In the genomic region with DNA sequence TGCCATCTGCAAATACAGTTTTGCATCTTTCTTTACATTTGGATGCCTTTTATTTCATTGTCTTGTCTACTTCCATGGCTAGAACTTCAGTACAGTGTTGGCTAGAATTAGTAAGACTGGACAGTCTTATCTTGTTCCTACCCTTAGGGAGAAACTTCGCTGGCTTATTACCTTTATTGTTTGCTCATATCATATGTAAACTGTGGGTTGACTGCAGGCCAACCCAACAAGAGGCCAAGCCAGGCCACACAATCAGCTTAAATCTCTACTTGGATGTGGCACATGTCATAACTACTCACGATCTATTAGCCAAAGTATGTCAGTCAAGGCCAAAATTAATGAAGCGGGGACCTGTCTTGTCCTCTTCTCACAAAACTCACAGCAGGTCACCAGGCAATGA, we compare ENCODE assay signal across 23 cellular contexts.
DNase-seq lines count a peak whose midpoint lies in the region; ATAC-seq, FAIRE-seq and TF ChIP-seq lines count a peak whose summit lies in the region.
"Had no signal": no experiment of that assay in that cellular context is flagged by ENCODE, and none has a peak within 500 bp of the region (broad histone marks: within the 10 kb centered on the region; RNA-seq: fewer than 3 reads in every experiment).

No MANE protein-coding gene starts in this region.

- 40 to 70% (median 58%) methylated on average over 3 of the region's 3 CpGs for WGBS in small intestine, 3 donors
- 65 to 67% methylated on average over 3 of the region's 3 CpGs for WGBS in esophagus squamous epithelium, 2 donors
- no CpG with 5 or more reads among the region's 3 CpGs for WGBS in neuronal stem cell (ENCODE audit: extremely low coverage in 2 of 2, insufficient read length in 2 of 2, insufficient replicate concordance in 1 of 2), 2 donors

- no peak for TF ChIP-seq POLR2A in esophagus squamous epithelium (IDR thresholded peaks at IDR 0.05)

- H3K9me3 ChIP-seq in Panc1 (ENCODE audit: control insufficient read depth, insufficient read depth, low read depth, low read length), result no peaks in the 10 kb centered on the region
- H3K9me3 ChIP-seq in small intestine (ENCODE audit: control insufficient read depth, low read depth), result no peaks in the 10 kb centered on the region
- H3K9me3 ChIP-seq in esophagus squamous epithelium, result no peaks in the 10 kb centered on the region
- H3K9me3 ChIP-seq in neuronal stem cell (replicated peaks in 1 of 2; ENCODE audit: control insufficient read depth in 2 of 2, insufficient read depth in 1 of 2, low read depth in 1 of 2, low read length in 2 of 2), result no peaks in the 10 kb centered on the region
- H3K9me3 ChIP-seq: BE2C, Caco-2 had no signal

- H2BK120ac ChIP-seq in neuronal stem cell (ENCODE audit: low read depth, low read length), result no peak overlapping the region

- H3K23ac ChIP-seq in neuronal stem cell (ENCODE audit: low read depth, low read length, poor library complexity), result no peak overlapping the region

- intact Hi-C loops in Panc1 (cut with micrococcal nuclease; ENCODE audit: unreplicated experiment) (no loop called here), left colon (cut with DNase I, micrococcal nuclease) (no loop called here), esophagus squamous epithelium (cut with DNase I) (no loop called here)

- H3K9ac ChIP-seq in neuronal stem cell (ENCODE audit: low read depth, low read length, poor library complexity), result no peak overlapping the region
- H3K9ac ChIP-seq: GM23248 had no signal

- no peak overlapping the region for H4K8ac ChIP-seq in neuronal stem cell (ENCODE audit: low read depth, low read length)

- no peak overlapping the region for H3K4ac ChIP-seq in neuronal stem cell (ENCODE audit: low read length)

- no peaks in the 10 kb centered on the region for H3K36me3 ChIP-seq in Panc1 (ENCODE audit: control insufficient read depth, insufficient read depth, low read length)
- H3K36me3 ChIP-seq in small intestine (ENCODE audit: control insufficient read depth in 2 of 2, insufficient read depth in 2 of 2, low read length in 2 of 2), result no peaks in the 10 kb centered on the region
- H3K36me3 ChIP-seq in esophagus squamous epithelium, result no peaks in the 10 kb centered on the region
- H3K36me3 ChIP-seq in neuronal stem cell (replicated peaks in 1 of 2; ENCODE audit: control insufficient read depth in 2 of 2, insufficient read depth in 2 of 2, low read length in 2 of 2), result no peaks in the 10 kb centered on the region
- H3K36me3 ChIP-seq: BE2C had no signal

- H3K4me1 ChIP-seq in Panc1 (ENCODE audit: control insufficient read depth, insufficient read depth, low read length) (0 out of 2 replicates have a peak, but pooled peaks cover 5% of the 10 kb centered on the region), small intestine (ENCODE audit: control insufficient read depth in 2 of 2, insufficient read depth in 1 of 2, low read depth in 1 of 2, low read length in 1 of 2) (no peaks in the 10 kb centered on the region), esophagus squamous epithelium (peaks cover 0 to 11% (median 0%) of the 10 kb centered on the region in 3 donors), neuronal stem cell (ENCODE audit: control insufficient read depth in 2 of 2, insufficient read depth in 1 of 2, low read depth in 1 of 2, low read length in 2 of 2) (no peaks in the 10 kb centered on the region)
- H3K4me1 ChIP-seq: BE2C, Caco-2 had no signal

- no peak overlapping the region for H3K18ac ChIP-seq in neuronal stem cell (ENCODE audit: low read length)

- POLR2A ChIA-PET in Panc1 (lab: Charles Lee), result no interaction called here

- no peaks in the 10 kb centered on the region for H3K27me3 ChIP-seq in Panc1 (ENCODE audit: control insufficient read depth, insufficient read depth, low read length)
- H3K27me3 ChIP-seq in small intestine (ENCODE audit: control insufficient read depth in 2 of 2, insufficient read depth in 2 of 2, low read length in 2 of 2), result no peaks in the 10 kb centered on the region
- H3K27me3 ChIP-seq in esophagus squamous epithelium, result no peaks in the 10 kb centered on the region
- no peaks in the 10 kb centered on the region for H3K27me3 ChIP-seq in neuronal stem cell (ENCODE audit: control insufficient read depth in 3 of 3, insufficient read depth in 3 of 3, low read depth in 1 of 3, low read length in 3 of 3)
- H3K27me3 ChIP-seq: BE2C had no signal

- no peaks in the 10 kb centered on the region for H3K79me1 ChIP-seq in neuronal stem cell (ENCODE audit: low read depth, low read length)

- H2BK15ac ChIP-seq in neuronal stem cell (ENCODE audit: low read length), result no peak overlapping the region

- no peak overlapping the region for H3K4me2 ChIP-seq in neuronal stem cell (ENCODE audit: insufficient read depth, low read length, poor library complexity, severe bottlenecking)

- DNase-seq in HuH-7 (ENCODE audit: low spot score) (peak; percentile 10), Panc1 (ENCODE audit: low read depth, low spot score) (no peak), left colon (no peak), small intestine (peak; percentile 12), esophagus squamous epithelium (lab: John Stamatoyannopoulos, UW) (no peak), omental fat pad (ENCODE audit: low spot score) (no peak), neuronal stem cell (ENCODE audit: low spot score) (no peak)
- DNase-seq: ACHN; BE2C; C1 segment of cervical spinal cord; Caco-2; CD4-positive, alpha-beta T cell; GM23248; HCEC 1CT; IMR-90 had no signal

- TF ChIP-seq CTCF in Panc1 (IDR thresholded peaks at IDR 0.05) (no peak), esophagus squamous epithelium (IDR thresholded peaks at IDR 0.05) (no peak), omental fat pad (IDR thresholded peaks at IDR 0.05) (no peak)

- H2BK5ac ChIP-seq in neuronal stem cell (ENCODE audit: low read length), result no peak overlapping the region

- H3K14ac ChIP-seq in neuronal stem cell (ENCODE audit: low read length), result no peak overlapping the region

- H4K91ac ChIP-seq in neuronal stem cell (ENCODE audit: low read depth, low read length, poor library complexity), result no peak overlapping the region

- H2AFZ ChIP-seq in neuronal stem cell (ENCODE audit: low read length), result no peak overlapping the region
- H2AFZ ChIP-seq: GM23248 had no signal

- ATAC-seq in Panc1, result peak; percentile 57; the same call in 1 of the 2 replicates
- ATAC-seq in left colon, result peak; percentile 58
- ATAC-seq in HG03460 (IDR thresholded peaks at IDR 0.05; ENCODE audit: unreplicated experiment), result no peak
- no peak for ATAC-seq in omental fat pad (ENCODE audit: low FRiP score)

- CTCF ChIA-PET in Panc1 (lab: Charles Lee), result no interaction called here

- H2AK5ac ChIP-seq in neuronal stem cell (ENCODE audit: low read depth, low read length), result no peak overlapping the region

- in situ Hi-C loops in Panc1 (cut with HindIII; ENCODE audit: low pct_unique_long_range_greater_than_20kb, low sequenced_read_pairs), result no loop called here

- BruUV-seq in Panc1 (replicated peaks; lab: Mats Ljungman, UMichigan), result no TSS peak

- FAIRE-seq in small intestine (lab: Jason Lieb, UNC), result no peak
- FAIRE-seq: A204.1, D721Med, G401.6, GM12891, GM18507, H54 had no signal

- H3K27ac ChIP-seq in Panc1 (ENCODE audit: low read length) (no peak overlapping the region), small intestine (ENCODE audit: low read depth in 1 of 2, low read length in 1 of 2) (no peak overlapping the region), esophagus squamous epithelium (no peak overlapping the region), neuronal stem cell (replicated peaks; ENCODE audit: low read length) (no peak overlapping the region)
- H3K27ac ChIP-seq: GM23248, HL-60 had no signal

- H2BK12ac ChIP-seq in neuronal stem cell (ENCODE audit: low read length), result no peak overlapping the region

- H3K4me3 ChIP-seq in Panc1 (ENCODE audit: low read depth in 2 of 2, low read length in 2 of 2) (no peak overlapping the region), small intestine (ENCODE audit: low read depth in 1 of 2, low read length in 2 of 2) (no peak overlapping the region), esophagus squamous epithelium (no peak overlapping the region), neuronal stem cell (ENCODE audit: low read length in 2 of 2) (no peak overlapping the region)
- H3K4me3 ChIP-seq: GM23248 had no signal

Comparison
In these comparisons a context has a peak if more than half of its experiments do, and no peak if none do; other contexts are left out.
1. DNase-seq: peak in HuH-7 (single experiment) and small intestine (single experiment); none in Panc1 (single experiment), left colon (0 of 2), esophagus squamous epithelium (single experiment), omental fat pad (single experiment) and neuronal stem cell (single experiment).
2. ATAC-seq: peak in Panc1 (single experiment) and left colon (single experiment); none in HG03460 (single experiment) and omental fat pad (single experiment).